ENCODE assay signal across 8 cellular contexts in the genomic region with DNA sequence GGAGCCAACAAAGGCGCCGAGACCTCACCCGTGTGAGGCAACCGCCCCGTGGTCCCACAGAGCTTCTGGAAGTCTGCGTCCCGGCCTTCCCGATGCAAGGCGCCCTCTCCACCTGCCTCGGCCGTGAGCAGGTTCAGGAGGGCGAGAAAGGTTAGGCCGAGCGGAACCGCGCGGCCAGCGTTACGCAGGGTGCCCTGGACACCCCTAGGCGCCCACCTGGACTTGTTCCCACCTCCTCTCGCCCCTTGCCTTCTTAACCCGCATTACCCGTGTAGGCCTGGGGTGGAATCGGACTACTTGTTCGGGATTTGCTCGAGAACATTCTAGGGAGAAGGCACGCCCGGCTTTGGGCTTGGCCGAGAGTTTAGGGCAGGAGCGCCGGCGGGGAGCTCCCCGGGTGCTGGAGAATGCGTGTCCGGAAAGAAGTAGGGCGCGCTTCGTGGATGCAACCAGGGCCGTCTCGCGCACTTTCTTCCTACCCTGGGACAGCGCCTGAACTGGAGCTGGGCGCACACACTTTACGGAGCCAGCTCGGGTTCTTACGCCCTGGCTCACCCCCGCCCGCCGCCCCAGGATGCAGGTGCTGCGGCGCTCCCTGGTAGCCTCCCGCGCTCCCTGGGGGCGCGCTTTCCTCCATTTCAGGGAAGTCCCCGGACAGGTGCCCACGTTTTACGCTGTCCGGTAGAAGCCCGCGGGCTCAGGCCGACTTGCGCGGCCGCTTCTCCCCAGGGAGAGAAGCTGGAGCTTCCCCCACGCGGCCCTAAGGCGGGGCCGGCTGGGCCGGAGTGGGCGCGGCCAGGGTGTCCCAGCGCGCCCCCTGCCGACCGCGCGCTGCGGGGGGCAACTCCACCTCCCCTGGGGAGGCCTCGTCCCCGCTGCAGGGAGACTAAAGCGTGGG.
A peak's percentile ranks its signal among the peaks of the same experiment; 100 is the strongest.
DNase-seq lines count a peak whose midpoint lies in the region; ATAC-seq and TF ChIP-seq lines count a peak whose summit lies in the region.
"Had no signal": no experiment of that assay in that cellular context is flagged by ENCODE, and none has a peak within 500 bp of the region (broad histone marks: within the 10 kb centered on the region; RNA-seq: fewer than 3 reads in every experiment).

No MANE protein-coding gene starts in this region.

- no peak overlapping the region for H3K9ac ChIP-seq in HUES6 (ENCODE audit: low read length)

- no peak for TF ChIP-seq EP300 in esophagus muscularis mucosa (IDR thresholded peaks at IDR 0.05)

- H3K4me3 ChIP-seq in HUES6 (ENCODE audit: low read depth, low read length) (peak overlapping the region; percentile 40), esophagus muscularis mucosa (peak overlapping the region in 3 of 4 donors; percentile 43 to 51 (median 44))

- H3K36me3 ChIP-seq in HUES6 (ENCODE audit: control insufficient read depth, insufficient read depth, low read length) (no peaks in the 10 kb centered on the region), esophagus muscularis mucosa (no peaks in the 10 kb centered on the region)

- peak in 1 of 3 experiments; percentile 28 for TF ChIP-seq CTCF in esophagus muscularis mucosa (IDR thresholded peaks at IDR 0.05)

- DNase-seq in esophagus muscularis mucosa (ENCODE audit: extremely low spot score) (no peak), DMS153 (lab: John Stamatoyannopoulos, UW) (no peak), NCI-H345 (lab: John Stamatoyannopoulos, UW) (no peak), OCI-M1 (lab: John Stamatoyannopoulos, UW) (no peak)
- DNase-seq in stimulated activated CD8-positive, alpha-beta memory T cell treated with anti-CD3 and anti-CD28 coated beads, Interleukin-4, amount 100 ng/mL, for 48 hours, result peak; percentile 43
- DNase-seq: activated CD4-positive, CD25-positive, alpha-beta regulatory T cell had no signal

- no peak overlapping the region for H3K27ac ChIP-seq in HUES6 (ENCODE audit: low read depth, low read length)
- H3K27ac ChIP-seq in esophagus muscularis mucosa (replicated peaks in 1 of 4), result no peak overlapping the region

- TF ChIP-seq POLR2A in GM18505 (IDR thresholded peaks at IDR 0.05; ENCODE audit: borderline replicate concordance, extremely low read depth, insufficient read depth, insufficient read length) (no peak), esophagus muscularis mucosa (IDR thresholded peaks at IDR 0.05; ENCODE audit: low read depth) (no peak)

- H3K4me1 ChIP-seq in HUES6 (ENCODE audit: control insufficient read depth, insufficient read depth, low read length), result peaks cover 23% of the 10 kb centered on the region
- peaks cover 37 to 44% (median 40%) of the 10 kb centered on the region in 4 donors for H3K4me1 ChIP-seq in esophagus muscularis mucosa

- peaks cover 7% of the 10 kb centered on the region; the same call in 1 of the 2 replicates for H3K9me3 ChIP-seq in HUES6 (ENCODE audit: control insufficient read depth, insufficient read depth, low read depth, low read length)
- no peaks in the 10 kb centered on the region for H3K9me3 ChIP-seq in esophagus muscularis mucosa

- intact Hi-C loops in esophagus muscularis mucosa (cut with DNase I), result no loop called here

- WGBS in esophagus muscularis mucosa, result 3% methylated on average over 52 of the region's 82 CpGs

- H3K27me3 ChIP-seq in HUES6 (ENCODE audit: control insufficient read depth, insufficient read depth, low read length) (peaks cover 89% of the 10 kb centered on the region), esophagus muscularis mucosa (peaks cover 16 to 89% (median 63%) of the 10 kb centered on the region in 4 donors)

- ATAC-seq in GM18505 (IDR thresholded peaks at IDR 0.05; ENCODE audit: unreplicated experiment), result peak; percentile 46
